Comparison of ENCODE assay signal across 1 cellular context in the genomic region with DNA sequence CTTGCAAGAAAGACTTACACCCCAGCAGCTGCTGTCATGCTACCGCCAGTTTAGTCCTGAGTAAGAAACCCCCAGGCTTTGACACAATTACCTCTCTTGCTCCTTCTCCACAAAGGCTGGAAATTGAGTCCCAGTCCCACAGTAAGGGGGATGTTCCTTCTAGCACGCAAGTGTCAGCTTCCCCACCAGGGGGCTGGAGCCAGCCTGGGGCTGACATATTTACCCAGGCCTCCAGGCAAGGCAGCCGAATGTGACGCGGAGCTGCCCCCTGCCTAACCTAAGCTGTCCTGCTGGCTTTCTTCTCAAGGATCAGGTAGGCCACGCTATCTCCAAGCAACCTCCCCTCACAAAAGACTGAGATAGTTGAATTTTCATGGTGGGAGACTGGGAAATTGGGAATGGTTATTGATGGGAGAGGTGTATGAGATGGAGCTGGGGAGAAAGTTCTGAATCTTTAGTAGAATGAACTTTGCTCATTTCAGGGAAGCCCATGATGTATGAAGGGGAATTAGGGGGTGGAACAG.
A peak's percentile ranks its signal among the peaks of the same experiment; 100 is the strongest.
TF ChIP-seq lines count a peak whose summit lies in the region.

No MANE protein-coding gene starts in this region.

TF ChIP-seq in HepG2, 621 proteins besides CTCF, POLR2A, EP300 and RAD21 (continued from another document):
- TF ChIP-seq, protein P1, sequence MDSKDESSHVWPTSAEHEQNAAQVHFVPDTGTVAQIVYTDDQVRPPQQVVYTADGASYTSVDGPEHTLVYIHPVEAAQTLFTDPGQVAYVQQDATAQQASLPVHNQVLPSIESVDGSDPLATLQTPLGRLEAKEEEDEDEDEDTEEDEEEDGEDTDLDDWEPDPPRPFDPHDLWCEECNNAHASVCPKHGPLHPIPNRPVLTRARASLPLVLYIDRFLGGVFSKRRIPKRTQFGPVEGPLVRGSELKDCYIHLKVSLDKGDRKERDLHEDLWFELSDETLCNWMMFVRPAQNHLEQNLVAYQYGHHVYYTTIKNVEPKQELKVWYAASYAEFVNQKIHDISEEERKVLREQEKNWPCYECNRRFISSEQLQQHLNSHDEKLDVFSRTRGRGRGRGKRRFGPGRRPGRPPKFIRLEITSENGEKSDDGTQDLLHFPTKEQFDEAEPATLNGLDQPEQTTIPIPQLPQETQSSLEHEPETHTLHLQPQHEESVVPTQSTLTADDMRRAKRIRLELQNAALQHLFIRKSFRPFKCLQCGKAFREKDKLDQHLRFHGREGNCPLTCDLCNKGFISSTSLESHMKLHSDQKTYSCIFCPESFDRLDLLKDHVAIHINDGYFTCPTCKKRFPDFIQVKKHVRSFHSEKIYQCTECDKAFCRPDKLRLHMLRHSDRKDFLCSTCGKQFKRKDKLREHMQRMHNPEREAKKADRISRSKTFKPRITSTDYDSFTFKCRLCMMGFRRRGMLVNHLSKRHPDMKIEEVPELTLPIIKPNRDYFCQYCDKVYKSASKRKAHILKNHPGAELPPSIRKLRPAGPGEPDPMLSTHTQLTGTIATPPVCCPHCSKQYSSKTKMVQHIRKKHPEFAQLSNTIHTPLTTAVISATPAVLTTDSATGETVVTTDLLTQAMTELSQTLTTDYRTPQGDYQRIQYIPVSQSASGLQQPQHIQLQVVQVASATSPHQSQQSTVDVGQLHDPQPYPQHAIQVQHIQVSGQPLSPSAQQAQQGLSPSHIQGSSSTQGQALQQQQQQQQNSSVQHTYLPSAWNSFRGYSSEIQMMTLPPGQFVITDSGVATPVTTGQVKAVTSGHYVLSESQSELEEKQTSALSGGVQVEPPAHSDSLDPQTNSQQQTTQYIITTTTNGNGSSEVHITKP (CRISPR knock-in tag; IDR thresholded peaks at IDR 0.05; ENCODE audit: low read depth) = no peak
- TF ChIP-seq XRCC5 (optimal IDR thresholded peaks at IDR 0.05; ENCODE audit: low read length) (peak; percentile 34), ZNF343 (CRISPR knock-in tag; IDR thresholded peaks at IDR 0.05) (no peak)
